8 cellular contexts compared by ENCODE assay signal in genomic region chr6:32188381-32189081, GRCh38. TPM values are rescaled to one million over a fixed set of nuclear protein-coding genes. Genes with fewer than 3 reads are reported as not detected.
DNase-seq lines count a peak whose midpoint lies in the region; ATAC-seq and TF ChIP-seq lines count a peak whose summit lies in the region.

No MANE protein-coding gene starts in this region.

- H3K4me1 Mint-ChIP-seq in CD4-positive, alpha-beta memory T cell, result peaks cover 32 to 68% (median 38%) of the 10 kb centered on the region in 4 donors
- peaks cover 43% of the 10 kb centered on the region for H3K4me1 Mint-ChIP-seq in endodermal cell

- H3K27ac Mint-ChIP-seq in CD4-positive, alpha-beta memory T cell, result peak overlapping the region; percentile 86 to 97 (median 95)
- peak overlapping the region; percentile 92 for H3K27ac Mint-ChIP-seq in endodermal cell

- no peak overlapping the region for H2BK12ac ChIP-seq in neuronal stem cell (ENCODE audit: low read length)

- peak overlapping the region; percentile 92 for H3K18ac ChIP-seq in neuronal stem cell (ENCODE audit: low read length)

- peak overlapping the region; percentile 86 to 96 (median 92) for H3K4me3 Mint-ChIP-seq in CD4-positive, alpha-beta memory T cell
- H3K4me3 Mint-ChIP-seq in endodermal cell, result peak overlapping the region; percentile 86

- no peak overlapping the region for H3K23ac ChIP-seq in neuronal stem cell (ENCODE audit: low read depth, low read length, poor library complexity)

- peaks cover 18% of the 10 kb centered on the region for H3K79me2 ChIP-seq in PC-3 (ENCODE audit: low read length)

- TSS peak; percentile 21 for BruUV-seq in PC-3 (replicated peaks; lab: Mats Ljungman, UMichigan)

- H3K4me3 ChIP-seq in CD4-positive, alpha-beta memory T cell (ENCODE audit: low read length in 2 of 2), result peak overlapping the region; percentile 44 to 81
- H3K4me3 ChIP-seq in PC-3 (ENCODE audit: low read length) (peak overlapping the region; percentile 84), endodermal cell (ENCODE audit: low read length) (peak overlapping the region; percentile 88), neuronal stem cell (ENCODE audit: low read length in 2 of 2) (peak overlapping the region; percentile 75 to 88)

- peaks cover 31% of the 10 kb centered on the region for H3K36me3 ChIP-seq in CD4-positive, alpha-beta memory T cell (ENCODE audit: insufficient read depth, low read length)
- H3K36me3 ChIP-seq in PC-3 (ENCODE audit: low read depth, low read length) (no peaks in the 10 kb centered on the region), endodermal cell (ENCODE audit: control insufficient read depth, insufficient read depth, low read length) (peaks cover 21% of the 10 kb centered on the region), neuronal stem cell (replicated peaks in 1 of 2; ENCODE audit: control insufficient read depth in 2 of 2, insufficient read depth in 2 of 2, low read length in 2 of 2) (peaks cover 16 to 38% of the 10 kb centered on the region in 2 donors)

- POLR2A ChIA-PET in CD4-positive, alpha-beta memory T cell (lab: Charles Lee; ENCODE audit: partially characterized antibody), result interaction anchor here (0.8 to 12.7 kb wide), 3 partner anchors 9 to 783 kb away, joined by 4 to 408 read pairs (median 188); partner anchors contain the start of genes AGPAT1, ATF6B, FKBPL and RNF5
- POLR2A ChIA-PET in PC-3 (lab: Charles Lee; ENCODE audit: unreplicated experiment), result no interaction called here

- H3K9me3 ChIP-seq in CD4-positive, alpha-beta memory T cell (ENCODE audit: control insufficient read depth in 1 of 2, low read length in 2 of 2), result no peaks in the 10 kb centered on the region
- no peaks in the 10 kb centered on the region for H3K9me3 ChIP-seq in PC-3 (ENCODE audit: low read length)
- no peaks in the 10 kb centered on the region for H3K9me3 ChIP-seq in endodermal cell (ENCODE audit: control insufficient read depth, low read length)
- H3K9me3 ChIP-seq in neuronal stem cell (replicated peaks in 1 of 2; ENCODE audit: control insufficient read depth in 2 of 2, insufficient read depth in 1 of 2, low read depth in 1 of 2, low read length in 2 of 2), result no peaks in the 10 kb centered on the region

- H3K4me2 ChIP-seq in PC-3 (ENCODE audit: low read length) (peak overlapping the region; percentile 81), neuronal stem cell (ENCODE audit: insufficient read depth, low read length, poor library complexity, severe bottlenecking) (peak overlapping the region; percentile 92)

- H3K27me3 Mint-ChIP-seq in CD4-positive, alpha-beta memory T cell, result no peaks in the 10 kb centered on the region
- H3K27me3 Mint-ChIP-seq in endodermal cell (ENCODE audit: insufficient read depth), result no peaks in the 10 kb centered on the region

- H3K14ac ChIP-seq in neuronal stem cell (ENCODE audit: low read length), result no peak overlapping the region

- no peak overlapping the region for H2AFZ ChIP-seq in PC-3 (ENCODE audit: low read length)
- H2AFZ ChIP-seq in neuronal stem cell (ENCODE audit: low read length), result no peak overlapping the region

- peak overlapping the region; percentile 96 for H2BK5ac ChIP-seq in neuronal stem cell (ENCODE audit: low read length)

- no peak for DNase-seq in CD4-positive, alpha-beta memory T cell
- DNase-seq in PC-3 (no peak), endodermal cell (no peak), neuronal stem cell (ENCODE audit: low spot score) (no peak), GM10266 (ENCODE audit: extremely low spot score) (no peak), HPDE6-E6E7 (ENCODE audit: extremely low spot score) (no peak)
- DNase-seq in stimulated activated CD4-positive, alpha-beta T cell treated with anti-CD3 and anti-CD28 coated beads, Interleukin-4, amount 100 ng/mL, for 24 hours, result no peak

- peak overlapping the region; percentile 98 for H3K27ac ChIP-seq in CD4-positive, alpha-beta memory T cell (ENCODE audit: low read depth, low read length)
- H3K27ac ChIP-seq in PC-3 (ENCODE audit: low read length) (no peak overlapping the region), endodermal cell (ENCODE audit: low read depth, low read length) (peak overlapping the region; percentile 36), neuronal stem cell (replicated peaks; ENCODE audit: low read length) (peak overlapping the region; percentile 82)

- H2BK15ac ChIP-seq in neuronal stem cell (ENCODE audit: low read length), result peak overlapping the region; percentile 38

- H4K91ac ChIP-seq in neuronal stem cell (ENCODE audit: low read depth, low read length, poor library complexity), result no peak overlapping the region

- no peaks in the 10 kb centered on the region for H3K9me2 ChIP-seq in PC-3 (replicated peaks; ENCODE audit: low read length)

- H3K79me1 ChIP-seq in neuronal stem cell (ENCODE audit: low read depth, low read length), result peaks cover 7% of the 10 kb centered on the region

- H3K9ac ChIP-seq in PC-3 (ENCODE audit: low read length), result peak overlapping the region; percentile 78
- H3K9ac ChIP-seq in endodermal cell (ENCODE audit: extremely low read depth, low read length, poor library complexity, severe bottlenecking), result peak overlapping the region; percentile 80
- peak overlapping the region; percentile 82 for H3K9ac ChIP-seq in neuronal stem cell (ENCODE audit: low read depth, low read length, poor library complexity)

- H4K8ac ChIP-seq in neuronal stem cell (ENCODE audit: low read depth, low read length), result no peak overlapping the region

- ATAC-seq in PC-3 (no peak), HG02610 (IDR thresholded peaks at IDR 0.05; ENCODE audit: unreplicated experiment) (no peak)

- WGBS in endodermal cell (ENCODE audit: insufficient coverage in 1 of 2, insufficient read length in 1 of 2), 2 experiments, result 52 to 59% methylated on average over 6 to 11 of the region's 13 CpGs
- no CpG with 5 or more reads among the region's 13 CpGs for WGBS in neuronal stem cell (ENCODE audit: extremely low coverage in 2 of 2, insufficient read length in 2 of 2, insufficient replicate concordance in 1 of 2), 2 donors

- CTCF ChIA-PET in CD4-positive, alpha-beta memory T cell (lab: Charles Lee; ENCODE audit: partially characterized antibody), result interaction anchor here (1.2 to 3.0 kb wide), 2 partner anchors 9 to 34 kb away, joined by 3 to 18 read pairs; no protein-coding TSS in a partner anchor
- CTCF ChIA-PET in PC-3 (lab: Charles Lee), result no interaction called here

- intact Hi-C loops in CD4-positive, alpha-beta memory T cell (cut with micrococcal nuclease), result no loop called here
- intact Hi-C loops in PC-3 (cut with micrococcal nuclease), result no loop called here

- H3K4me1 ChIP-seq in CD4-positive, alpha-beta memory T cell (ENCODE audit: insufficient read depth, low read length), result peaks cover 57% of the 10 kb centered on the region
- H3K4me1 ChIP-seq in PC-3 (ENCODE audit: insufficient read depth, low read length), result peaks cover 25% of the 10 kb centered on the region
- peaks cover 8% of the 10 kb centered on the region for H3K4me1 ChIP-seq in endodermal cell (ENCODE audit: control insufficient read depth, insufficient read depth, low read length)
- H3K4me1 ChIP-seq in neuronal stem cell (ENCODE audit: control insufficient read depth in 2 of 2, insufficient read depth in 1 of 2, low read depth in 1 of 2, low read length in 2 of 2), result peaks cover 23 to 29% of the 10 kb centered on the region in 2 donors

- H4K20me1 ChIP-seq in PC-3 (ENCODE audit: low read length), result no peaks in the 10 kb centered on the region

- H2AK5ac ChIP-seq in neuronal stem cell (ENCODE audit: low read depth, low read length), result peak overlapping the region; percentile 59

- H3F3A ChIP-seq in PC-3 (ENCODE audit: low read length, unreplicated experiment), result no peaks in the 10 kb centered on the region

- peaks cover 53 to 66% of the 10 kb centered on the region in 2 donors for H3K36me3 Mint-ChIP-seq in CD4-positive, alpha-beta memory T cell
- H3K36me3 Mint-ChIP-seq in endodermal cell (ENCODE audit: low read depth), result peaks cover 34% of the 10 kb centered on the region

- TF ChIP-seq CTCF in PC-3 (conservative IDR thresholded peaks at IDR 0.05; ENCODE audit: low read depth, low read length), result no peak
- no peak for TF ChIP-seq CTCF in endodermal cell (conservative IDR thresholded peaks at IDR 0.05)
- no peak for TF ChIP-seq CTCF in GM10266 (IDR thresholded peaks at IDR 0.05; ENCODE audit: control insufficient read depth, insufficient read depth, low read depth, missing control alignments)

- no peak overlapping the region for H2BK120ac ChIP-seq in neuronal stem cell (ENCODE audit: low read depth, low read length)

- H3K9me3 Mint-ChIP-seq in CD4-positive, alpha-beta memory T cell, result peaks cover 0 to 2% (median 0%) of the 10 kb centered on the region in 8 donors
- no peaks in the 10 kb centered on the region for H3K9me3 Mint-ChIP-seq in endodermal cell

- peak overlapping the region; percentile 78 for H3K4ac ChIP-seq in neuronal stem cell (ENCODE audit: low read length)

- no peaks in the 10 kb centered on the region for H3K27me3 ChIP-seq in CD4-positive, alpha-beta memory T cell (ENCODE audit: insufficient read depth, low read length)
- H3K27me3 ChIP-seq in PC-3 (ENCODE audit: low read length) (no peaks in the 10 kb centered on the region), endodermal cell (ENCODE audit: control insufficient read depth, insufficient read depth, low read length, poor library complexity, severe bottlenecking) (no peaks in the 10 kb centered on the region), neuronal stem cell (ENCODE audit: control insufficient read depth in 3 of 3, insufficient read depth in 3 of 3, low read depth in 1 of 3, low read length in 3 of 3) (no peaks in the 10 kb centered on the region)

RNA-seq across cellular contexts. Expression of gene PBX2, which starts 1.5 kb away (rescaled TPM):
- 100 to 1,000 TPM; 188 to 192 TPM for total RNA-seq in CD4-positive, alpha-beta memory T cell
- polyA plus RNA-seq in CD4-positive, alpha-beta memory T cell, result 1 to 10 TPM in 1 of 2 donors, under 1 TPM in 1; 0.57 to 1.8 TPM
- total RNA-seq in PC-3 (2014; rRNA removed), result 25.3 and 33.3 TPM in 2 replicates
- 100 to 1,000 TPM; 246 to 263 TPM for total RNA-seq in endodermal cell
- 184 TPM for polyA plus RNA-seq in endodermal cell (2013, experiment 1 of 2)
- 171 TPM for polyA plus RNA-seq in endodermal cell (2013, experiment 2 of 2)
- polyA plus RNA-seq in neuronal stem cell (2013, experiment 1 of 2), result 154 TPM
- 155 TPM for polyA plus RNA-seq in neuronal stem cell (2013, experiment 2 of 2)

RNA-seq across cellular contexts. Expression of gene GPSM3, which starts 3.9 kb away (rescaled TPM):
- total RNA-seq in CD4-positive, alpha-beta memory T cell, result 100 to 1,000 TPM; 309 to 313 TPM
- polyA plus RNA-seq in CD4-positive, alpha-beta memory T cell, result 100 to 1,000 TPM; 110 to 165 TPM
- total RNA-seq in PC-3 (2014; rRNA removed), result 5.0 and 7.1 TPM in 2 replicates
- total RNA-seq in endodermal cell, result 10 to 100 TPM; 12.9 to 25.0 TPM
- polyA plus RNA-seq in endodermal cell (2013, experiment 1 of 2), result 5.7 TPM
- 6.7 TPM for polyA plus RNA-seq in endodermal cell (2013, experiment 2 of 2)
- 4.2 TPM for polyA plus RNA-seq in neuronal stem cell (2013, experiment 1 of 2)
- polyA plus RNA-seq in neuronal stem cell (2013, experiment 2 of 2), result 4.2 TPM

RNA-seq across cellular contexts. Expression of gene AGER, which starts 4.5 kb away (rescaled TPM):
- 10 to 100 TPM; 74.8 to 77.3 TPM for total RNA-seq in CD4-positive, alpha-beta memory T cell
- polyA plus RNA-seq in CD4-positive, alpha-beta memory T cell, result under 1 TPM in 1 of 2 donors, not detected in 1; 0.62 TPM
- total RNA-seq in PC-3 (2014; rRNA removed) (2.0 and 5.0 TPM in 2 replicates), endodermal cell (10 to 100 TPM; 29.8 to 35.2 TPM)
- polyA plus RNA-seq in endodermal cell (2013, experiment 1 of 2), result 16.4 TPM
- 11.9 TPM for polyA plus RNA-seq in endodermal cell (2013, experiment 2 of 2)
- polyA plus RNA-seq in neuronal stem cell (2013, experiment 1 of 2), result 19.9 TPM
- polyA plus RNA-seq in neuronal stem cell (2013, experiment 2 of 2), result 18.7 TPM

RNA-seq across cellular contexts. Expression of gene RNF5, which starts 10.3 kb away (rescaled TPM):
- total RNA-seq in CD4-positive, alpha-beta memory T cell, result 10 to 100 TPM; 44.2 to 47.7 TPM
- polyA plus RNA-seq in CD4-positive, alpha-beta memory T cell, result 100 to 1,000 TPM; 102 to 129 TPM
- total RNA-seq in PC-3 (2014; rRNA removed) (69.0 and 80.1 TPM in 2 replicates), endodermal cell (10 to 100 TPM; 68.0 to 71.3 TPM)
- 114 TPM for polyA plus RNA-seq in endodermal cell (2013, experiment 1 of 2)
- 109 TPM for polyA plus RNA-seq in endodermal cell (2013, experiment 2 of 2)
- 152 TPM for polyA plus RNA-seq in neuronal stem cell (2013, experiment 1 of 2)
- 145 TPM for polyA plus RNA-seq in neuronal stem cell (2013, experiment 2 of 2)

RNA-seq across cellular contexts. Expression of gene AGPAT1, which starts 12.6 kb away (rescaled TPM):
- 10 to 100 TPM; 32.2 to 32.8 TPM for total RNA-seq in CD4-positive, alpha-beta memory T cell
- polyA plus RNA-seq in CD4-positive, alpha-beta memory T cell, result 10 to 100 TPM; 15.3 to 16.4 TPM
- total RNA-seq in PC-3 (2014; rRNA removed), result 54.7 and 59.6 TPM in 2 replicates
- total RNA-seq in endodermal cell, result 100 to 1,000 TPM; 124 to 147 TPM
- 126 TPM for polyA plus RNA-seq in endodermal cell (2013, experiment 1 of 2)
- polyA plus RNA-seq in endodermal cell (2013, experiment 2 of 2), result 113 TPM
- polyA plus RNA-seq in neuronal stem cell (2013, experiment 1 of 2), result 110 TPM
- 106 TPM for polyA plus RNA-seq in neuronal stem cell (2013, experiment 2 of 2)

Comparison
In these comparisons a context has a peak if more than half of its experiments do, and no peak if none do; other contexts are left out.
1. RNA of gene GPSM3, which starts 3.9 kb away (total RNA-seq): 309 to 313 TPM in CD4-positive, alpha-beta memory T cell; 12.9 to 25.0 TPM in endodermal cell and 5.0 to 7.1 TPM in PC-3; every median in the first group is over 10 times any median in the second.
2. Peak in every context shown above with its lines, with median percentiles within 50 percentile points of each other: H3K4me3 ChIP-seq and H3K9ac ChIP-seq.